ENCODE assay signal across 1 cellular context in genomic region chr1:980602-981395, GRCh38.
A peak's percentile ranks its signal among the peaks of the same experiment; 100 is the strongest.
TF ChIP-seq lines count a peak whose summit lies in the region.

No MANE protein-coding gene starts in this region.

TF ChIP-seq in HepG2, 621 proteins besides CTCF, POLR2A, EP300 and RAD21 (continued from another document and continues in another):
- TF ChIP-seq, protein P1, sequence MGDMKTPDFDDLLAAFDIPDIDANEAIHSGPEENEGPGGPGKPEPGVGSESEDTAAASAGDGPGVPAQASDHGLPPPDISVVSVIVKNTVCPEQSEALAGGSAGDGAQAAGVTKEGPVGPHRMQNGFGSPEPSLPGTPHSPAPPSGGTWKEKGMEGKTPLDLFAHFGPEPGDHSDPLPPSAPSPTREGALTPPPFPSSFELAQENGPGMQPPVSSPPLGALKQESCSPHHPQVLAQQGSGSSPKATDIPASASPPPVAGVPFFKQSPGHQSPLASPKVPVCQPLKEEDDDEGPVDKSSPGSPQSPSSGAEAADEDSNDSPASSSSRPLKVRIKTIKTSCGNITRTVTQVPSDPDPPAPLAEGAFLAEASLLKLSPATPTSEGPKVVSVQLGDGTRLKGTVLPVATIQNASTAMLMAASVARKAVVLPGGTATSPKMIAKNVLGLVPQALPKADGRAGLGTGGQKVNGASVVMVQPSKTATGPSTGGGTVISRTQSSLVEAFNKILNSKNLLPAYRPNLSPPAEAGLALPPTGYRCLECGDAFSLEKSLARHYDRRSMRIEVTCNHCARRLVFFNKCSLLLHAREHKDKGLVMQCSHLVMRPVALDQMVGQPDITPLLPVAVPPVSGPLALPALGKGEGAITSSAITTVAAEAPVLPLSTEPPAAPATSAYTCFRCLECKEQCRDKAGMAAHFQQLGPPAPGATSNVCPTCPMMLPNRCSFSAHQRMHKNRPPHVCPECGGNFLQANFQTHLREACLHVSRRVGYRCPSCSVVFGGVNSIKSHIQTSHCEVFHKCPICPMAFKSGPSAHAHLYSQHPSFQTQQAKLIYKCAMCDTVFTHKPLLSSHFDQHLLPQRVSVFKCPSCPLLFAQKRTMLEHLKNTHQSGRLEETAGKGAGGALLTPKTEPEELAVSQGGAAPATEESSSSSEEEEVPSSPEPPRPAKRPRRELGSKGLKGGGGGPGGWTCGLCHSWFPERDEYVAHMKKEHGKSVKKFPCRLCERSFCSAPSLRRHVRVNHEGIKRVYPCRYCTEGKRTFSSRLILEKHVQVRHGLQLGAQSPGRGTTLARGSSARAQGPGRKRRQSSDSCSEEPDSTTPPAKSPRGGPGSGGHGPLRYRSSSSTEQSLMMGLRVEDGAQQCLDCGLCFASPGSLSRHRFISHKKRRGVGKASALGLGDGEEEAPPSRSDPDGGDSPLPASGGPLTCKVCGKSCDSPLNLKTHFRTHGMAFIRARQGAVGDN (CRISPR knock-in tag; IDR thresholded peaks at IDR 0.05) = peak; percentile 82
- TF ChIP-seq TARDBP (CRISPR knock-in tag; IDR thresholded peaks at IDR 0.05) (no peak), ARHGAP35 (CRISPR knock-in tag; IDR thresholded peaks at IDR 0.05; ENCODE audit: borderline replicate concordance) (no peak; the same call in 1 of the 2 replicates), ZNF598 (CRISPR knock-in tag; IDR thresholded peaks at IDR 0.05; ENCODE audit: borderline replicate concordance) (no peak), ZNF451 (CRISPR knock-in tag; IDR thresholded peaks at IDR 0.05) (no peak), ZNF329 (CRISPR knock-in tag; IDR thresholded peaks at IDR 0.05; ENCODE audit: low read depth) (no peak), ZFP1 (CRISPR knock-in tag; IDR thresholded peaks at IDR 0.05) (no peak), ZSCAN20 (CRISPR knock-in tag; IDR thresholded peaks at IDR 0.05; ENCODE audit: borderline replicate concordance) (no peak), ZKSCAN8 (CRISPR knock-in tag; IDR thresholded peaks at IDR 0.05; ENCODE audit: borderline replicate concordance) (no peak), SNAI1 (CRISPR knock-in tag; IDR thresholded peaks at IDR 0.05; ENCODE audit: borderline replicate concordance) (no peak), FOXP1 (IDR thresholded peaks at IDR 0.05) (no peak), FOXP1 (CRISPR knock-in tag; IDR thresholded peaks at IDR 0.05) (no peak), KAT8 (CRISPR knock-in tag; IDR thresholded peaks at IDR 0.05) (no peak), HOXA3 (CRISPR knock-in tag; IDR thresholded peaks at IDR 0.05) (no peak), ZNF136 (CRISPR knock-in tag; IDR thresholded peaks at IDR 0.05; ENCODE audit: low read depth) (no peak), CERS6 (CRISPR knock-in tag; IDR thresholded peaks at IDR 0.05) (no peak), ZNF549 (CRISPR knock-in tag; IDR thresholded peaks at IDR 0.05) (no peak), KMT2A (CRISPR knock-in tag; IDR thresholded peaks at IDR 0.05) (no peak), ZNF776 (CRISPR knock-in tag; IDR thresholded peaks at IDR 0.05) (0 out of 2 replicates have a peak, but pooled peaks have one; percentile 7), ZNF30 (CRISPR knock-in tag; IDR thresholded peaks at IDR 0.05) (no peak), MBNL3 (CRISPR knock-in tag; conservative IDR thresholded peaks at IDR 0.05) (no peak), E2F5 (CRISPR knock-in tag; conservative IDR thresholded peaks at IDR 0.05) (no peak), ZNF891 (CRISPR knock-in tag; IDR thresholded peaks at IDR 0.05) (no peak; the same call in 1 of the 2 replicates), HOXA9 (CRISPR knock-in tag; IDR thresholded peaks at IDR 0.05; ENCODE audit: borderline replicate concordance) (no peak), NKX3-1 (CRISPR knock-in tag; IDR thresholded peaks at IDR 0.05) (no peak), SAFB2 (CRISPR knock-in tag; IDR thresholded peaks at IDR 0.05; ENCODE audit: borderline replicate concordance, low read depth) (no peak), ZNF292 (CRISPR knock-in tag; IDR thresholded peaks at IDR 0.05; ENCODE audit: borderline replicate concordance, low read depth) (peak; percentile 67), HOXA7 (CRISPR knock-in tag; IDR thresholded peaks at IDR 0.05) (no peak), RBAK (CRISPR knock-in tag; IDR thresholded peaks at IDR 0.05) (no peak), MTA1 (CRISPR knock-in tag; IDR thresholded peaks at IDR 0.05; ENCODE audit: borderline replicate concordance) (no peak), HNRNPH1 (optimal IDR thresholded peaks at IDR 0.05; ENCODE audit: low read depth, low read length) (no peak), SMAD9 (CRISPR knock-in tag; IDR thresholded peaks at IDR 0.05) (no peak), ZNF143 (CRISPR knock-in tag; IDR thresholded peaks at IDR 0.05) (no peak), ZNF552 (CRISPR knock-in tag; IDR thresholded peaks at IDR 0.05; ENCODE audit: borderline replicate concordance) (no peak), NRL (CRISPR knock-in tag; IDR thresholded peaks at IDR 0.05; ENCODE audit: borderline replicate concordance) (no peak), FIP1L1 (IDR thresholded peaks at IDR 0.05; ENCODE audit: borderline replicate concordance, insufficient read depth, low read depth, low read length) (no peak), ZC3H13 (CRISPR knock-in tag; IDR thresholded peaks at IDR 0.05) (no peak), TBL1XR1 (IDR thresholded peaks at IDR 0.05; ENCODE audit: borderline replicate concordance, low read length, partially characterized antibody) (no peak), ZNF572 (CRISPR knock-in tag; IDR thresholded peaks at IDR 0.05) (no peak), ZNF225 (CRISPR knock-in tag; IDR thresholded peaks at IDR 0.05) (no peak), NFKBIZ (CRISPR knock-in tag; IDR thresholded peaks at IDR 0.05) (no peak), ZNF773 (CRISPR knock-in tag; IDR thresholded peaks at IDR 0.05; ENCODE audit: borderline replicate concordance) (no peak), MXD3 (CRISPR knock-in tag; IDR thresholded peaks at IDR 0.05) (no peak)
- TF ChIP-seq, protein P2, sequence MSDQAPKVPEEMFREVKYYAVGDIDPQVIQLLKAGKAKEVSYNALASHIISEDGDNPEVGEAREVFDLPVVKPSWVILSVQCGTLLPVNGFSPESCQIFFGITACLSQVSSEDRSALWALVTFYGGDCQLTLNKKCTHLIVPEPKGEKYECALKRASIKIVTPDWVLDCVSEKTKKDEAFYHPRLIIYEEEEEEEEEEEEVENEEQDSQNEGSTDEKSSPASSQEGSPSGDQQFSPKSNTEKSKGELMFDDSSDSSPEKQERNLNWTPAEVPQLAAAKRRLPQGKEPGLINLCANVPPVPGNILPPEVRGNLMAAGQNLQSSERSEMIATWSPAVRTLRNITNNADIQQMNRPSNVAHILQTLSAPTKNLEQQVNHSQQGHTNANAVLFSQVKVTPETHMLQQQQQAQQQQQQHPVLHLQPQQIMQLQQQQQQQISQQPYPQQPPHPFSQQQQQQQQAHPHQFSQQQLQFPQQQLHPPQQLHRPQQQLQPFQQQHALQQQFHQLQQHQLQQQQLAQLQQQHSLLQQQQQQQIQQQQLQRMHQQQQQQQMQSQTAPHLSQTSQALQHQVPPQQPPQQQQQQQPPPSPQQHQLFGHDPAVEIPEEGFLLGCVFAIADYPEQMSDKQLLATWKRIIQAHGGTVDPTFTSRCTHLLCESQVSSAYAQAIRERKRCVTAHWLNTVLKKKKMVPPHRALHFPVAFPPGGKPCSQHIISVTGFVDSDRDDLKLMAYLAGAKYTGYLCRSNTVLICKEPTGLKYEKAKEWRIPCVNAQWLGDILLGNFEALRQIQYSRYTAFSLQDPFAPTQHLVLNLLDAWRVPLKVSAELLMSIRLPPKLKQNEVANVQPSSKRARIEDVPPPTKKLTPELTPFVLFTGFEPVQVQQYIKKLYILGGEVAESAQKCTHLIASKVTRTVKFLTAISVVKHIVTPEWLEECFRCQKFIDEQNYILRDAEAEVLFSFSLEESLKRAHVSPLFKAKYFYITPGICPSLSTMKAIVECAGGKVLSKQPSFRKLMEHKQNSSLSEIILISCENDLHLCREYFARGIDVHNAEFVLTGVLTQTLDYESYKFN (CRISPR knock-in tag; conservative IDR thresholded peaks at IDR 0.05) = peak; percentile 61
- TF ChIP-seq, protein P3, sequence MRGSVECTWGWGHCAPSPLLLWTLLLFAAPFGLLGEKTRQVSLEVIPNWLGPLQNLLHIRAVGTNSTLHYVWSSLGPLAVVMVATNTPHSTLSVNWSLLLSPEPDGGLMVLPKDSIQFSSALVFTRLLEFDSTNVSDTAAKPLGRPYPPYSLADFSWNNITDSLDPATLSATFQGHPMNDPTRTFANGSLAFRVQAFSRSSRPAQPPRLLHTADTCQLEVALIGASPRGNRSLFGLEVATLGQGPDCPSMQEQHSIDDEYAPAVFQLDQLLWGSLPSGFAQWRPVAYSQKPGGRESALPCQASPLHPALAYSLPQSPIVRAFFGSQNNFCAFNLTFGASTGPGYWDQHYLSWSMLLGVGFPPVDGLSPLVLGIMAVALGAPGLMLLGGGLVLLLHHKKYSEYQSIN (CRISPR knock-in tag; IDR thresholded peaks at IDR 0.05; ENCODE audit: borderline replicate concordance) = no peak
- TF ChIP-seq, protein P4, sequence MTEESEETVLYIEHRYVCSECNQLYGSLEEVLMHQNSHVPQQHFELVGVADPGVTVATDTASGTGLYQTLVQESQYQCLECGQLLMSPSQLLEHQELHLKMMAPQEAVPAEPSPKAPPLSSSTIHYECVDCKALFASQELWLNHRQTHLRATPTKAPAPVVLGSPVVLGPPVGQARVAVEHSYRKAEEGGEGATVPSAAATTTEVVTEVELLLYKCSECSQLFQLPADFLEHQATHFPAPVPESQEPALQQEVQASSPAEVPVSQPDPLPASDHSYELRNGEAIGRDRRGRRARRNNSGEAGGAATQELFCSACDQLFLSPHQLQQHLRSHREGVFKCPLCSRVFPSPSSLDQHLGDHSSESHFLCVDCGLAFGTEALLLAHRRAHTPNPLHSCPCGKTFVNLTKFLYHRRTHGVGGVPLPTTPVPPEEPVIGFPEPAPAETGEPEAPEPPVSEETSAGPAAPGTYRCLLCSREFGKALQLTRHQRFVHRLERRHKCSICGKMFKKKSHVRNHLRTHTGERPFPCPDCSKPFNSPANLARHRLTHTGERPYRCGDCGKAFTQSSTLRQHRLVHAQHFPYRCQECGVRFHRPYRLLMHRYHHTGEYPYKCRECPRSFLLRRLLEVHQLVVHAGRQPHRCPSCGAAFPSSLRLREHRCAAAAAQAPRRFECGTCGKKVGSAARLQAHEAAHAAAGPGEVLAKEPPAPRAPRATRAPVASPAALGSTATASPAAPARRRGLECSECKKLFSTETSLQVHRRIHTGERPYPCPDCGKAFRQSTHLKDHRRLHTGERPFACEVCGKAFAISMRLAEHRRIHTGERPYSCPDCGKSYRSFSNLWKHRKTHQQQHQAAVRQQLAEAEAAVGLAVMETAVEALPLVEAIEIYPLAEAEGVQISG (CRISPR knock-in tag; IDR thresholded peaks at IDR 0.05) = no peak
- TF ChIP-seq, protein P5, sequence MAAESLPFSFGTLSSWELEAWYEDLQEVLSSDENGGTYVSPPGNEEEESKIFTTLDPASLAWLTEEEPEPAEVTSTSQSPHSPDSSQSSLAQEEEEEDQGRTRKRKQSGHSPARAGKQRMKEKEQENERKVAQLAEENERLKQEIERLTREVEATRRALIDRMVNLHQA (CRISPR knock-in tag; IDR thresholded peaks at IDR 0.05) = no peak
- TF ChIP-seq, protein P6, sequence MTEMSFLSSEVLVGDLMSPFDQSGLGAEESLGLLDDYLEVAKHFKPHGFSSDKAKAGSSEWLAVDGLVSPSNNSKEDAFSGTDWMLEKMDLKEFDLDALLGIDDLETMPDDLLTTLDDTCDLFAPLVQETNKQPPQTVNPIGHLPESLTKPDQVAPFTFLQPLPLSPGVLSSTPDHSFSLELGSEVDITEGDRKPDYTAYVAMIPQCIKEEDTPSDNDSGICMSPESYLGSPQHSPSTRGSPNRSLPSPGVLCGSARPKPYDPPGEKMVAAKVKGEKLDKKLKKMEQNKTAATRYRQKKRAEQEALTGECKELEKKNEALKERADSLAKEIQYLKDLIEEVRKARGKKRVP (CRISPR knock-in tag; IDR thresholded peaks at IDR 0.05) = no peak
- TF ChIP-seq, protein P7, sequence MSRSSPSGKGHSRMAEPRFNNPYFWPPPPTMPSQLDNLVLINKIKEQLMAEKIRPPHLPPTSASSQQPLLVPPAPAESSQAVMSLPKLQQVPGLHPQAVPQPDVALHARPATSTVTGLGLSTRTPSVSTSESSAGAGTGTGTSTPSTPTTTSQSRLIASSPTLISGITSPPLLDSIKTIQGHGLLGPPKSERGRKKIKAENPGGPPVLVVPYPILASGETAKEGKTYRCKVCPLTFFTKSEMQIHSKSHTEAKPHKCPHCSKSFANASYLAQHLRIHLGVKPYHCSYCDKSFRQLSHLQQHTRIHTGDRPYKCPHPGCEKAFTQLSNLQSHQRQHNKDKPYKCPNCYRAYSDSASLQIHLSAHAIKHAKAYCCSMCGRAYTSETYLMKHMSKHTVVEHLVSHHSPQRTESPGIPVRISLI (CRISPR knock-in tag; IDR thresholded peaks at IDR 0.05; ENCODE audit: borderline replicate concordance) = 0 out of 2 replicates have a peak, but pooled peaks have one; percentile 16
